Comparison of ENCODE assay signal across 6 cellular contexts in the genomic region with DNA sequence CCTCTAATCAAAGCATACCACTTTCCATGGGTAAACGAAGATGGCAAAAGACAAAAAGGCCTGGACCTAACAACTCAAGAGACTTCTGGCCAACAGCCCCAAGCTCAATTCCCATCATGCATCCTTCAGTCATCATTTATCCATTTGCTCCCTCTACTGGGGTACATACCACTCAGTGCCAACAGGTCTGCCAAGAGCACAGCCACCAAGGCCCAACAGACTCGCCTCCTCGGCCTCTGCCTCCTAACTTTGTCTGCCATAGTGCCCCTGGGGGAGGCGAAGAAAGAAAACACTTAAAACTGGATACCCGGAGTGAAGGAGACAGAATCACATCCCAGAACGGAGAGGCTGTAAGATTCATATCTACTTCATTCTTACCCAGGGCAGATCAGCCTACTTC. TPM values are rescaled to one million over a fixed set of nuclear protein-coding genes. Genes with fewer than 3 reads are reported as not detected.
DNase-seq lines count a peak whose midpoint lies in the region; TF ChIP-seq lines count a peak whose summit lies in the region.

No MANE protein-coding gene starts in this region.

- no peaks in the 10 kb centered on the region for H3K9me3 ChIP-seq in neutrophil

- H3K4me1 Mint-ChIP-seq in CD14-positive monocyte = peaks cover 21% of the 10 kb centered on the region

- peak overlapping the region; percentile 87 to 93 for H3K4me3 ChIP-seq in cardiac fibroblast (replicated peaks in 1 of 2; ENCODE audit: low read depth in 2 of 2, low read length in 2 of 2)
- peak overlapping the region; percentile 74 to 98 for H3K4me3 ChIP-seq in neutrophil (ENCODE audit: low read depth in 1 of 2, low read length in 1 of 2)

- H3K36me3 ChIP-seq in neutrophil = peaks cover 34% of the 10 kb centered on the region

- DNase-seq in CD14-positive monocyte (ENCODE audit: low spot score) = no peak
- peak; percentile 8 for DNase-seq in LoVo (ENCODE audit: low spot score)
- peak; percentile 43 to 50 for DNase-seq in cardiac fibroblast (ENCODE audit: low read depth in 2 of 2)
- DNase-seq in NCI-H1436 (lab: John Stamatoyannopoulos, UW) = no peak
- no peak for DNase-seq in DMS153 (lab: John Stamatoyannopoulos, UW)

- H3K4me1 ChIP-seq in neutrophil (ENCODE audit: control insufficient read depth in 1 of 2, insufficient read depth in 1 of 2, low read depth in 1 of 2, low read length in 1 of 2) = peaks cover 20% of the 10 kb centered on the region in 2 experiments

- H3K27me3 Mint-ChIP-seq in CD14-positive monocyte (ENCODE audit: low read depth in 3 of 3) = peaks cover 0 to 1% (median 0%) of the 10 kb centered on the region in 3 donors

- H3K4me3 Mint-ChIP-seq in CD14-positive monocyte = peak overlapping the region; percentile 82 to 94

- TF ChIP-seq CTCF in CD14-positive monocyte (IDR thresholded peaks at IDR 0.05) = no peak
- peak; percentile 12 for TF ChIP-seq CTCF in cardiac fibroblast (IDR thresholded peaks at IDR 0.05; ENCODE audit: low read depth, low read length)
- TF ChIP-seq CTCF in neutrophil (IDR thresholded peaks at IDR 0.05) = no peak

- peaks cover 47 to 51% of the 10 kb centered on the region in 2 donors for H3K36me3 Mint-ChIP-seq in CD14-positive monocyte

- intact Hi-C loops in CD14-positive monocyte (cut with micrococcal nuclease) = loop anchor here in 1 of 2 donors (2.0 kb wide), 2 partner anchors 25 to 39 kb away; a partner anchor contains a TSS

- no peaks in the 10 kb centered on the region for H3K9me3 Mint-ChIP-seq in CD14-positive monocyte

- no peaks in the 10 kb centered on the region for H3K27me3 ChIP-seq in neutrophil

- H3K27ac ChIP-seq in neutrophil = peak overlapping the region; percentile 91

- H3K27ac Mint-ChIP-seq in CD14-positive monocyte = peak overlapping the region; percentile 52 to 89 (median 78)

RNA-seq across cellular contexts. Expression of a gene that starts 1.1 kb away (rescaled TPM):
- polyA plus RNA-seq in CD14-positive monocyte = 1 to 10 TPM; 8.4 to 8.6 TPM

RNA-seq across cellular contexts. Expression of a gene that starts 11.7 kb away (rescaled TPM):
- 10 to 100 TPM; 43.3 to 56.6 TPM for polyA plus RNA-seq in CD14-positive monocyte

RNA-seq across cellular contexts. Expression of a gene that starts 25.2 kb away (rescaled TPM):
- 1 to 10 TPM; 5.9 to 7.2 TPM for polyA plus RNA-seq in CD14-positive monocyte

RNA-seq across cellular contexts. Expression of a gene that starts 28.8 kb away (rescaled TPM):
- 10 to 100 TPM; 25.2 to 26.4 TPM for polyA plus RNA-seq in CD14-positive monocyte

RNA-seq across cellular contexts. Expression of a gene that starts 37.3 kb away (rescaled TPM):
- 10 to 100 TPM; 46.9 to 54.5 TPM for polyA plus RNA-seq in CD14-positive monocyte

Comparison
In these comparisons a context has a peak if more than half of its experiments do, and no peak if none do; other contexts are left out.
1. DNase-seq: peak in LoVo (single experiment) and cardiac fibroblast (2 of 2); none in CD14-positive monocyte (single experiment), NCI-H1436 (single experiment) and DMS153 (single experiment).